9 cellular contexts compared by ENCODE assay signal in genomic region chr3:177478170-177478859, GRCh38.
DNase-seq lines count a peak whose midpoint lies in the region; ATAC-seq, FAIRE-seq and TF ChIP-seq lines count a peak whose summit lies in the region.
"Had no signal": no experiment of that assay in that cellular context is flagged by ENCODE, and none has a peak within 500 bp of the region (broad histone marks: within the 10 kb centered on the region; RNA-seq: fewer than 3 reads in every experiment).

No MANE protein-coding gene starts in this region.

- no peak overlapping the region for H3K4me3 ChIP-seq in A673 (ENCODE audit: low read depth, low read length, poor library complexity, severe bottlenecking)
- no peak overlapping the region for H3K4me3 ChIP-seq in endothelial cell of umbilical vein (replicated peaks in 1 of 3; ENCODE audit: insufficient read depth in 1 of 3, low read depth in 1 of 3, low read length in 3 of 3)
- no peak overlapping the region for H3K4me3 ChIP-seq in mucosa of descending colon
- H3K4me3 ChIP-seq: BLaER1 treated with 17β-estradiol and CSF1 and Interleukin-3, amounts not matched to agents 10 nM and 100 nM had no signal

- dilution Hi-C loops in endothelial cell of umbilical vein (cut with MboI; ENCODE audit: extremely low pct_ligation_motif_present, low sequenced_read_pairs) = no loop called here

- H3K27me3 ChIP-seq in A673 (replicated peaks; ENCODE audit: insufficient read depth, low read depth, low read length, poor library complexity) = no peaks in the 10 kb centered on the region
- no peaks in the 10 kb centered on the region for H3K27me3 ChIP-seq in endothelial cell of umbilical vein (ENCODE audit: control insufficient read depth in 2 of 2, insufficient read depth in 2 of 2, low read length in 2 of 2)
- H3K27me3 ChIP-seq: BLaER1 treated with 17β-estradiol and CSF1 and Interleukin-3, amounts not matched to agents 10 nM and 100 nM had no signal

- TF ChIP-seq POLR2A in endothelial cell of umbilical vein (IDR thresholded peaks at IDR 0.05; ENCODE audit: low read depth, low read length) = no peak

- intact Hi-C loops in A673 (cut with micrococcal nuclease; ENCODE audit: unreplicated experiment) (no loop called here), endothelial cell of umbilical vein (cut with micrococcal nuclease) (loop anchor here (1.0 kb wide), 1 partner anchor 118 kb away; no protein-coding TSS in a partner anchor), mucosa of descending colon (cut with DNase I, micrococcal nuclease) (no loop called here)

- no peaks in the 10 kb centered on the region for H3K4me1 ChIP-seq in A673 (ENCODE audit: insufficient read depth, low read length, poor library complexity, severe bottlenecking)
- peaks cover 3% of the 10 kb centered on the region for H3K4me1 ChIP-seq in endothelial cell of umbilical vein (ENCODE audit: control insufficient read depth, extremely low read depth, insufficient read depth, low read length)
- peaks cover 13% of the 10 kb centered on the region for H3K4me1 ChIP-seq in mucosa of descending colon (ENCODE audit: low read depth)

- H3K36me3 ChIP-seq in A673 (ENCODE audit: insufficient read depth, low read length, poor library complexity, severe bottlenecking) (no peaks in the 10 kb centered on the region), endothelial cell of umbilical vein (ENCODE audit: control insufficient read depth in 2 of 2, extremely low read depth in 1 of 2, insufficient read depth in 2 of 2, low read length in 2 of 2) (no peaks in the 10 kb centered on the region), mucosa of descending colon (ENCODE audit: low read depth) (no peaks in the 10 kb centered on the region)
- H3K36me3 ChIP-seq: BLaER1 treated with 17β-estradiol and CSF1 and Interleukin-3, amounts not matched to agents 10 nM and 100 nM had no signal

- H3K4me3 Mint-ChIP-seq in stimulated activated naive CD8-positive, alpha-beta T cell treated with anti-CD3 and anti-CD28 coated beads, Interleukin-15, amount 100 ng/mL, for 72 hours = no peak overlapping the region

- no peaks in the 10 kb centered on the region for H3K9me3 ChIP-seq in A673 (ENCODE audit: low read depth, low read length, poor library complexity, severe bottlenecking)
- H3K9me3 ChIP-seq in endothelial cell of umbilical vein (replicated peaks; ENCODE audit: control insufficient read depth, insufficient read depth, low read length) = no peaks in the 10 kb centered on the region
- H3K9me3 ChIP-seq in mucosa of descending colon = no peaks in the 10 kb centered on the region

- no peak overlapping the region for H3K9ac ChIP-seq in endothelial cell of umbilical vein (replicated peaks; ENCODE audit: extremely low read depth, insufficient read depth, low read length)
- H3K9ac ChIP-seq: BLaER1 treated with 17β-estradiol and CSF1 and Interleukin-3, amounts not matched to agents 10 nM and 100 nM had no signal

- POLR2A ChIA-PET in A673 (lab: Charles Lee; ENCODE audit: low non-redundant PET) (no interaction called here), endothelial cell of umbilical vein (lab: Charles Lee) (no interaction called here)

- H3K27me3 Mint-ChIP-seq in stimulated activated naive CD8-positive, alpha-beta T cell treated with anti-CD3 and anti-CD28 coated beads, Interleukin-15, amount 100 ng/mL, for 72 hours = no peaks in the 10 kb centered on the region

- ATAC-seq in mucosa of descending colon (peak; percentile 68), HG03045 (IDR thresholded peaks at IDR 0.05; ENCODE audit: unreplicated experiment) (no peak)
- no peak for ATAC-seq in stimulated activated naive CD8-positive, alpha-beta T cell treated with anti-CD3 and anti-CD28 coated beads, Interleukin-15, amount 100 ng/mL, for 72 hours

- DNase-seq in A673 (ENCODE audit: low spot score) (peak; percentile 56), MV-4-11 (lab: John Stamatoyannopoulos, UW) (peak; percentile 14), endothelial cell of umbilical vein (ENCODE audit: low read depth, low spot score) (peak; percentile 72), mucosa of descending colon (no peak)
- no peak for DNase-seq in effector CD4-positive, alpha-beta T cell
- no peak for DNase-seq in stimulated activated naive CD8-positive, alpha-beta T cell treated with anti-CD3 and anti-CD28 coated beads, Interleukin-15, amount 100 ng/mL, for 72 hours
- DNase-seq in stimulated activated CD4-positive, alpha-beta T cell treated with anti-CD3 and anti-CD28 coated beads, Interleukin-2, amount 100 ng/mL, for 48 hours = no peak

- no peak overlapping the region for H3K4me2 ChIP-seq in endothelial cell of umbilical vein (ENCODE audit: insufficient read depth, low read length)

- H3K27ac ChIP-seq in A673 (ENCODE audit: low read depth, low read length, poor library complexity, severe bottlenecking) = no peak overlapping the region
- H3K27ac ChIP-seq in endothelial cell of umbilical vein (ENCODE audit: insufficient read depth, low read depth, low read length) = no peak overlapping the region

- peak overlapping the region; percentile 20 for H2AFZ ChIP-seq in endothelial cell of umbilical vein (ENCODE audit: low read depth, low read length)

- H3K27ac Mint-ChIP-seq in stimulated activated naive CD8-positive, alpha-beta T cell treated with anti-CD3 and anti-CD28 coated beads, Interleukin-15, amount 100 ng/mL, for 72 hours = no peak overlapping the region

- no peaks in the 10 kb centered on the region for H3K4me1 Mint-ChIP-seq in stimulated activated naive CD8-positive, alpha-beta T cell treated with anti-CD3 and anti-CD28 coated beads, Interleukin-15, amount 100 ng/mL, for 72 hours

- CTCF ChIA-PET in A673 (lab: Charles Lee) (no interaction called here), endothelial cell of umbilical vein (lab: Charles Lee) (interaction anchor here (1.4 kb wide), 1 partner anchor 428 kb away, joined by 6 read pairs; no protein-coding TSS in a partner anchor)

- no peaks in the 10 kb centered on the region for H3K9me1 ChIP-seq in endothelial cell of umbilical vein (replicated peaks; ENCODE audit: control insufficient read depth, extremely low read depth, insufficient read depth, low read length)

- peak; percentile 84 for FAIRE-seq in endothelial cell of umbilical vein (lab: Jason Lieb, UNC)

- H4K20me1 ChIP-seq in endothelial cell of umbilical vein (replicated peaks; ENCODE audit: control insufficient read depth, extremely low read depth, insufficient read depth, low read length) = no peaks in the 10 kb centered on the region
- H4K20me1 ChIP-seq: BLaER1 treated with 17β-estradiol and CSF1 and Interleukin-3, amounts not matched to agents 10 nM and 100 nM had no signal

- H3K9me3 Mint-ChIP-seq in stimulated activated naive CD8-positive, alpha-beta T cell treated with anti-CD3 and anti-CD28 coated beads, Interleukin-15, amount 100 ng/mL, for 72 hours = peaks cover 0 to 4% of the 10 kb centered on the region in 2 donors

- TF ChIP-seq CTCF in A673 (conservative IDR thresholded peaks at IDR 0.05; ENCODE audit: low read depth, low read length) (no peak), endothelial cell of umbilical vein (IDR thresholded peaks at IDR 0.05; ENCODE audit: extremely low read depth in 1 of 2, insufficient read depth in 1 of 2, low read depth in 1 of 2, low read length in 2 of 2) (no peak), mucosa of descending colon (IDR thresholded peaks at IDR 0.05) (no peak)

- no peaks in the 10 kb centered on the region for H3K79me2 ChIP-seq in endothelial cell of umbilical vein (ENCODE audit: control insufficient read depth, insufficient read depth, low read length)

- BruUV-seq in A673 (replicated peaks; lab: Mats Ljungman, UMichigan) (no TSS peak), endothelial cell of umbilical vein (replicated peaks; lab: Mats Ljungman, UMichigan) (no TSS peak)

TF ChIP-seq in endothelial cell of umbilical vein, 7 proteins besides CTCF, POLR2A, EP300 and RAD21:
- TF ChIP-seq FOS (IDR thresholded peaks at IDR 0.05; ENCODE audit: borderline replicate concordance, insufficient read depth, low read length) (peak; percentile 16), MYC (IDR thresholded peaks at IDR 0.05; ENCODE audit: low read depth, low read length) (no peak), GATA2 (IDR thresholded peaks at IDR 0.05; ENCODE audit: insufficient read depth, insufficient read length, low read depth, low read length) (peak; percentile 20), EZH2 (IDR thresholded peaks at IDR 0.05; ENCODE audit: borderline replicate concordance, low read depth, low read length, severe bottlenecking) (no peak), JUN (IDR thresholded peaks at IDR 0.05; ENCODE audit: borderline replicate concordance, insufficient read depth, insufficient read length, low read depth) (no peak), POLR2AphosphoS5 (IDR thresholded peaks at IDR 0.05; ENCODE audit: insufficient read depth, low read depth, low read length) (no peak)
- TF ChIP-seq, protein P1, sequence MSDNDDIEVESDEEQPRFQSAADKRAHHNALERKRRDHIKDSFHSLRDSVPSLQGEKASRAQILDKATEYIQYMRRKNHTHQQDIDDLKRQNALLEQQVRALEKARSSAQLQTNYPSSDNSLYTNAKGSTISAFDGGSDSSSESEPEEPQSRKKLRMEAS (IDR thresholded peaks at IDR 0.05; ENCODE audit: insufficient read depth, insufficient read length) = no peak

Comparison
In these comparisons a context has a peak if more than half of its experiments do, and no peak if none do; other contexts are left out.
1. DNase-seq: peak in A673 (single experiment), MV-4-11 (single experiment) and endothelial cell of umbilical vein (single experiment); none in mucosa of descending colon (0 of 3), effector CD4-positive, alpha-beta T cell (single experiment), stimulated activated naive CD8-positive, alpha-beta T cell treated with anti-CD3 and anti-CD28 coated beads, Interleukin-15, amount 100 ng/mL, for 72 hours (0 of 2) and stimulated activated CD4-positive, alpha-beta T cell treated with anti-CD3 and anti-CD28 coated beads, Interleukin-2, amount 100 ng/mL, for 48 hours (0 of 2).